8 cellular contexts compared by ENCODE assay signal in the genomic region with DNA sequence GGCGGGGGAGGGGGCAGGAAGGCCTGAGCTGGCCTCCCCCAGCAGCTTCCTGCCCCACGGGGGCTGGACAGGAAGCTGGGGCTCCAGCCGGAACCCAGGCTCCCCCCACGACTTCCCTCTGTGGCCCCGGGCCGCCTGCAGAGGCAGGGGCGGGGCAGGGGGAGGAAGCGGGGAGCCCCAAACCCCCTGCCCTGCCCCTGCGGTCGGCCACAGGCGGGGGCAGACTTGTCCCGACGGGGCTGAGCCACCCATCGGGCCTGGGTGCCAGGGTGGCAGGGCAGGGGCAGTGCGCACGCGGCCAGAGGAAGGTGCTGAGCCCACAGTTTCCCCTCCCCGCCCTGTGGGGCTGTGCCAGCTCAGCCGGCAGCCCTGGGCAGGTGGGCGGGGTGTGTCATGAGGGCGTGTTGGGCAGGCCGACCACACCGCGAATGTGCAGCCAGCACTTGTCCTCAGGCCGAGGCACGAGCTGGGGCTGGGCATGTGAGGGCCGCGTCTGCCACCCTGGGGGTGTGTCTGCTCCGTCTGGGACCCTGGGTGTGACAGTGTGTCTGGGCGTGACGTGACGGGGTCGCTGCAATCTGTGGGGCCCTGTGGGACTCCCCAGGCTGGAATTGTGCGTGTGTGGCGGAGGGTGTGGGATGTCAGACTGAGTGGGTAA. TPM values are rescaled to one million over a fixed set of nuclear protein-coding genes. Genes with fewer than 3 reads are reported as not detected.
A peak's percentile ranks its signal among the peaks of the same experiment; 100 is the strongest.
DNase-seq lines count a peak whose midpoint lies in the region; FAIRE-seq and TF ChIP-seq lines count a peak whose summit lies in the region.

No MANE protein-coding gene starts in this region.

- TF ChIP-seq EP300 in transverse colon (IDR thresholded peaks at IDR 0.05; ENCODE audit: low read depth), result no peak

- H4K20me1 ChIP-seq in H9 (ENCODE audit: control insufficient read depth, insufficient read depth, insufficient read length), result peaks cover 3% of the 10 kb centered on the region

- no peak overlapping the region for H3K23ac ChIP-seq in H9 (ENCODE audit: insufficient read length, low read depth, low read length)

- peak; percentile 90 for DNase-seq in GM12892 (ENCODE audit: insufficient read length)
- DNase-seq in H9, result peak; percentile 66
- DNase-seq in NCI-H774 (lab: John Stamatoyannopoulos, UW), result peak; percentile 57
- DNase-seq in activated T-cell treated with anti-CD3 and anti-CD28 coated beads, Interleukin-2, amount 50 U/mL, for 1 hour, result peak; percentile 88
- DNase-seq in fibroblast of peridontal ligament (ENCODE audit: extremely low read depth), result peak; percentile 11
- peak; percentile 88 for DNase-seq in transverse colon
- no peak for DNase-seq in NCI-H2107 (lab: John Stamatoyannopoulos, UW)

- H3K27me3 Mint-ChIP-seq in H9 (ENCODE audit: low read depth), result peaks cover 1% of the 10 kb centered on the region; the same call in 1 of the 2 replicates

- peak; percentile 78 for TF ChIP-seq POLR2A in GM12892 (IDR thresholded peaks at IDR 0.05; ENCODE audit: low read depth, low read length)
- TF ChIP-seq POLR2A in transverse colon (IDR thresholded peaks at IDR 0.05), result peak; percentile 31

- H3K27ac ChIP-seq in H9 (ENCODE audit: insufficient read length, low read depth, low read length) (no peak overlapping the region), parathyroid adenoma (peak overlapping the region; percentile 37), transverse colon (peak overlapping the region; percentile 78 to 89 (median 83))

- H3T11ph ChIP-seq in H9 (ENCODE audit: low read length), result no peak overlapping the region

- H3K4me2 ChIP-seq in H9 (ENCODE audit: insufficient read depth, insufficient read length, low read length) (no peak overlapping the region), parathyroid adenoma (ENCODE audit: low read length) (peak overlapping the region; percentile 85)

- H2BK15ac ChIP-seq in H9 (ENCODE audit: low read depth, low read length), result no peak overlapping the region

- no peak overlapping the region for H2AK5ac ChIP-seq in H9 (ENCODE audit: insufficient read length, low read length)

- TF ChIP-seq CTCF in H9 (conservative IDR thresholded peaks at IDR 0.05) (no peak), parathyroid adenoma (IDR thresholded peaks at IDR 0.05) (no peak), transverse colon (IDR thresholded peaks at IDR 0.05) (no peak)

- peak; percentile 86 for FAIRE-seq in GM12892 (lab: Jason Lieb, UNC)

- H2AFZ ChIP-seq in H9 (ENCODE audit: low read length) (no peak overlapping the region), parathyroid adenoma (peak overlapping the region; percentile 93)

- H2BK5ac ChIP-seq in H9 (ENCODE audit: insufficient read length, low read length), result no peak overlapping the region

- H2BK20ac ChIP-seq in H9 (ENCODE audit: low read depth, low read length, poor library complexity, severe bottlenecking), result no peak overlapping the region

- H3K4me3 Mint-ChIP-seq in H9, result peak overlapping the region; percentile 15 to 19; a peak in 2 of 5 replicates

- H2BK12ac ChIP-seq in H9 (ENCODE audit: insufficient read length, low read depth, low read length), result no peak overlapping the region

- peak overlapping the region; percentile 2 for H3K18ac ChIP-seq in H9 (ENCODE audit: insufficient read length, low read depth, low read length)

- no peak overlapping the region for H2BK120ac ChIP-seq in H9 (ENCODE audit: low read depth, low read length, poor library complexity, severe bottlenecking)

- no peaks in the 10 kb centered on the region for H3K9me3 ChIP-seq in H9 (ENCODE audit: control insufficient read depth, low read depth, low read length)
- no peaks in the 10 kb centered on the region for H3K9me3 ChIP-seq in parathyroid adenoma (ENCODE audit: control insufficient read depth, low read length)
- H3K9me3 ChIP-seq in transverse colon, result no peaks in the 10 kb centered on the region

- no peak overlapping the region for H3K56ac ChIP-seq in H9 (ENCODE audit: insufficient read length, low read depth, low read length)

- peaks cover 2 to 42% (median 7%) of the 10 kb centered on the region in 3 experiments; a peak in 5 of 7 replicates for H3K36me3 Mint-ChIP-seq in H9 (ENCODE audit: insufficient read depth in 1 of 3, low read depth in 3 of 3)

- H3K27me3 ChIP-seq in H9 (ENCODE audit: insufficient read depth, low read length), result no peaks in the 10 kb centered on the region
- H3K27me3 ChIP-seq in parathyroid adenoma (ENCODE audit: control insufficient read depth, insufficient read depth, low read length), result no peaks in the 10 kb centered on the region
- H3K27me3 ChIP-seq in transverse colon, result peaks cover 20% of the 10 kb centered on the region

- H3K4me1 ChIP-seq in H9 (ENCODE audit: insufficient read depth, low read length), result peaks cover 12% of the 10 kb centered on the region; the same call in 1 of the 2 replicates
- peaks cover 22% of the 10 kb centered on the region for H3K4me1 ChIP-seq in parathyroid adenoma
- H3K4me1 ChIP-seq in transverse colon, result peaks cover 31 to 71% (median 48%) of the 10 kb centered on the region in 4 donors

- H3K4me1 Mint-ChIP-seq in H9, result peaks cover 42 to 59% of the 10 kb centered on the region in 2 experiments

- peak overlapping the region in 2 of 3 experiments; percentile 1 to 60; a peak in 3 of 7 replicates for H3K27ac Mint-ChIP-seq in H9

- H3K9me3 Mint-ChIP-seq in H9, result no peaks in the 10 kb centered on the region

- H3K14ac ChIP-seq in H9 (ENCODE audit: insufficient read depth, low read length), result no peak overlapping the region; the same call in 1 of the 2 replicates

- H3K4ac ChIP-seq in H9 (ENCODE audit: low read depth, low read length), result no peak overlapping the region

- no peaks in the 10 kb centered on the region for H3K79me1 ChIP-seq in H9 (ENCODE audit: insufficient read depth, low read depth, low read length, poor library complexity, severe bottlenecking)

- peaks cover 14% of the 10 kb centered on the region for H3K23me2 ChIP-seq in H9 (ENCODE audit: insufficient read length, low read depth, low read length, poor library complexity, severe bottlenecking)

- H3K9ac ChIP-seq in H9 (ENCODE audit: extremely low read depth, insufficient read length, low read length) (no peak overlapping the region), parathyroid adenoma (peak overlapping the region; percentile 40)

- peak overlapping the region; percentile 46 for H3K4me3 ChIP-seq in parathyroid adenoma (ENCODE audit: low read depth, low read length)
- H3K4me3 ChIP-seq in transverse colon, result peak overlapping the region in 2 of 4 donors; percentile 21 to 35

- no peaks in the 10 kb centered on the region for H3K79me2 ChIP-seq in H9 (ENCODE audit: insufficient read depth, low read length)
- no peaks in the 10 kb centered on the region for H3K79me2 ChIP-seq in parathyroid adenoma

- no peaks in the 10 kb centered on the region for H3K36me3 ChIP-seq in parathyroid adenoma (ENCODE audit: control insufficient read depth, insufficient read depth, low read length)
- no peaks in the 10 kb centered on the region for H3K36me3 ChIP-seq in transverse colon

- H4K5ac ChIP-seq in H9 (ENCODE audit: insufficient read length, low read depth, low read length), result no peak overlapping the region

- WGBS in H9 (ENCODE audit: extremely low coverage, insufficient read length, low lambda C conversion rate), result no CpG with 5 or more reads among the region's 35 CpGs
- 30% methylated on average over 29 of the region's 35 CpGs; no CpG with 5 or more reads in 1 of the 2 donors for WGBS in transverse colon (ENCODE audit: low coverage in 1 of 2), 2 donors

- in situ Hi-C loops in transverse colon (cut with MboI; ENCODE audit: low pct_ligation_motif_present in 1 of 4, low pct_unique_long_range_greater_than_20kb in 1 of 4, low sequenced_read_pairs in 3 of 4), result loop anchor here in 1 of 4 donors (25.0 kb wide), 1 partner anchor 235 kb away; no protein-coding TSS in a partner anchor

- intact Hi-C loops in transverse colon (cut with DNase I; ENCODE audit: low total_unique reads), result no loop called here

- no peak overlapping the region for H4K91ac ChIP-seq in H9 (ENCODE audit: insufficient read length, low read depth, low read length)

- no peak overlapping the region for H4K8ac ChIP-seq in H9 (replicated peaks; ENCODE audit: insufficient read length, low read depth, low read length)

RNA-seq across cellular contexts. Expression of a gene that starts 17.7 kb away (rescaled TPM):
- polyA plus RNA-seq in GM12892 (2012; ENCODE audit: missing spikeins), result 12.6 TPM
- total RNA-seq in H9 (2021) (37.2 and 39.4 TPM in 2 replicates), transverse colon (10 to 100 TPM; 10.1 to 22.4 (median 15.4) TPM)

RNA-seq across cellular contexts. Expression of a gene that starts 26.1 kb away (rescaled TPM):
- 23.4 TPM for polyA plus RNA-seq in GM12892 (2012; ENCODE audit: missing spikeins)
- 30.1 and 31.3 TPM in 2 replicates for total RNA-seq in H9 (2021)
- 10 to 100 TPM in 2 of 4 donors, 1 to 10 TPM in 2; 4.4 to 30.3 (median 9.7) TPM for total RNA-seq in transverse colon

RNA-seq across cellular contexts. Expression of a gene that starts 36.3 kb away (rescaled TPM):
- 3.5 TPM for polyA plus RNA-seq in GM12892 (2012; ENCODE audit: missing spikeins)
- total RNA-seq in H9 (2021) (4.8 and 5.2 TPM in 2 replicates), transverse colon (1 to 10 TPM in 2 of 4 donors, not detected in 2; 6.4 to 9.3 TPM)

RNA-seq across cellular contexts. Expression of a gene that starts 48.7 kb away (rescaled TPM):
- polyA plus RNA-seq in GM12892 (2012; ENCODE audit: missing spikeins), result 5.3 TPM
- total RNA-seq in H9 (2021) (5.7 and 6.1 TPM in 2 replicates), transverse colon (10 to 100 TPM in 1 of 4 donors, 1 to 10 TPM in 2, not detected in 1; 4.8 to 11.4 (median 9.4) TPM)
